In the genomic region with DNA sequence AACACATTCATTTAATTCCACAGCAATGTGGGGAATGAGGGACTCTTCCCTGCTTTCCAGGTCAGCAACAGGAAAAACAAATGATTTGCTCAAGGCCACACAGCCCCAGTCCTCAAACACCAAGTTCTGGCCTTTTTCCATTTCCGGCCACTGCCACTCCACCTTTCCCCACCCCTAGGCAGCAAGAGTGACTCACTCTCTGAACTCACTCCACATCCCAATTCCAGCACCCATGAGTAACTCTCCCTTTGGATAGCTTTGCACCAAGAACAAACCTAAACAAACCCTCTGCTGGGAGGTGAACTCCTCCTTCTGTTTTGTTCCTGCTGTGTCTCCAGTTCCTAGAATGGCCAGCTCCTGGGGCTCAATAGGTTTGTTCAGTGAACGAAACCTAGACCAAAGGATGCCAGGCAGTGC, we compare ENCODE assay signal across 10 cellular contexts. TPM values are rescaled to one million over a fixed set of nuclear protein-coding genes. Genes with fewer than 3 reads are reported as not detected.
DNase-seq lines count a peak whose midpoint lies in the region; FAIRE-seq and TF ChIP-seq lines count a peak whose summit lies in the region.
"Had no signal": no experiment of that assay in that cellular context is flagged by ENCODE, and none has a peak within 500 bp of the region (broad histone marks: within the 10 kb centered on the region; RNA-seq: fewer than 3 reads in every experiment).

No MANE protein-coding gene starts in this region.

- no peaks in the 10 kb centered on the region for H3K79me2 ChIP-seq in endothelial cell of umbilical vein (ENCODE audit: control insufficient read depth, insufficient read depth, low read length)

- no TSS peak for BruUV-seq in endothelial cell of umbilical vein (replicated peaks; lab: Mats Ljungman, UMichigan)

- peak overlapping the region; percentile 54 for H3K27ac ChIP-seq in endothelial cell of umbilical vein (ENCODE audit: insufficient read depth, low read depth, low read length)
- no peak overlapping the region for H3K27ac ChIP-seq in effector memory CD4-positive, alpha-beta T cell (ENCODE audit: insufficient read depth, low read length, poor library complexity, severe bottlenecking)

- dilution Hi-C loops in endothelial cell of umbilical vein (cut with MboI; ENCODE audit: extremely low pct_ligation_motif_present, low sequenced_read_pairs): no loop called here

- H3K4me3 ChIP-seq in AG09309 (ENCODE audit: control insufficient read depth, low read depth, low read length) (no peak overlapping the region), MG63 (no peak overlapping the region), endothelial cell of umbilical vein (replicated peaks in 1 of 3; ENCODE audit: insufficient read depth in 1 of 3, low read depth in 1 of 3, low read length in 3 of 3) (no peak overlapping the region)
- no peak overlapping the region for H3K4me3 ChIP-seq in effector memory CD4-positive, alpha-beta T cell (ENCODE audit: insufficient read depth, low read depth, low read length, poor library complexity, severe bottlenecking)

- H3K9me3 ChIP-seq in MG63: no peaks in the 10 kb centered on the region
- H3K9me3 ChIP-seq in endothelial cell of umbilical vein (replicated peaks; ENCODE audit: control insufficient read depth, insufficient read depth, low read length): no peaks in the 10 kb centered on the region
- no peaks in the 10 kb centered on the region for H3K9me3 ChIP-seq in effector memory CD4-positive, alpha-beta T cell (ENCODE audit: control insufficient read depth, low read length)

- no peaks in the 10 kb centered on the region for H4K20me1 ChIP-seq in endothelial cell of umbilical vein (replicated peaks; ENCODE audit: control insufficient read depth, extremely low read depth, insufficient read depth, low read length)

- CTCF ChIA-PET in endothelial cell of umbilical vein (lab: Charles Lee): interaction anchor here (0.6 to 8.2 kb wide), 18 partner anchors 14 to 535 kb away, joined by 3 to 146 read pairs (median 6); partner anchors contain the start of gene CD9

- H3K4me2 ChIP-seq in endothelial cell of umbilical vein (ENCODE audit: insufficient read depth, low read length): peak overlapping the region; percentile 19

- no peaks in the 10 kb centered on the region for H3K9me1 ChIP-seq in endothelial cell of umbilical vein (replicated peaks; ENCODE audit: control insufficient read depth, extremely low read depth, insufficient read depth, low read length)

- peak; percentile 52 for DNase-seq in AG09309 (ENCODE audit: low read depth)
- DNase-seq in MG63: peak; percentile 92
- DNase-seq in endothelial cell of umbilical vein (ENCODE audit: low read depth, low spot score): peak; percentile 81
- DNase-seq in myocyte (ENCODE audit: low read depth): peak; percentile 79
- no peak for DNase-seq in NCI-H146 (lab: John Stamatoyannopoulos, UW)
- no peak for DNase-seq in NCI-H510A treated with DMSO at 0.1 percent for 48 hours (lab: John Stamatoyannopoulos, UW)
- DNase-seq in effector memory CD4-positive, alpha-beta T cell: no peak
- DNase-seq in T-helper 2 cell: no peak
- DNase-seq: stimulated activated naive CD4-positive, alpha-beta T cell treated with Interleukin-2 at 50 U/mL for 16 hours had no signal

- peak; percentile 90 for FAIRE-seq in endothelial cell of umbilical vein (lab: Jason Lieb, UNC)
- FAIRE-seq: G401.6 had no signal

- H3K36me3 ChIP-seq in MG63 (no peaks in the 10 kb centered on the region), endothelial cell of umbilical vein (ENCODE audit: control insufficient read depth in 2 of 2, extremely low read depth in 1 of 2, insufficient read depth in 2 of 2, low read length in 2 of 2) (no peaks in the 10 kb centered on the region)
- no peaks in the 10 kb centered on the region for H3K36me3 ChIP-seq in effector memory CD4-positive, alpha-beta T cell (ENCODE audit: control insufficient read depth, insufficient read depth, low read length)

- H3K9ac ChIP-seq in endothelial cell of umbilical vein (replicated peaks; ENCODE audit: extremely low read depth, insufficient read depth, low read length): peak overlapping the region; percentile 19

- peak; percentile 42 for TF ChIP-seq POLR2A in endothelial cell of umbilical vein (IDR thresholded peaks at IDR 0.05; ENCODE audit: low read depth, low read length)

- intact Hi-C loops in endothelial cell of umbilical vein (cut with micrococcal nuclease): no loop called here

- POLR2A ChIA-PET in endothelial cell of umbilical vein (lab: Charles Lee): interaction anchor here (1.3 kb wide), 1 partner anchor 79 kb away, joined by 5 read pairs; no protein-coding TSS in a partner anchor

- no peak for TF ChIP-seq CTCF in AG09309 (IDR thresholded peaks at IDR 0.05; ENCODE audit: control insufficient read depth, insufficient read depth, low read depth, low read length, missing control alignments)
- TF ChIP-seq CTCF in endothelial cell of umbilical vein (IDR thresholded peaks at IDR 0.05; ENCODE audit: extremely low read depth in 1 of 2, insufficient read depth in 1 of 2, low read depth in 1 of 2, low read length in 2 of 2): no peak

- H2AFZ ChIP-seq in endothelial cell of umbilical vein (ENCODE audit: low read depth, low read length): peak overlapping the region; percentile 1

- H3K27me3 ChIP-seq in MG63 (no peaks in the 10 kb centered on the region), endothelial cell of umbilical vein (ENCODE audit: control insufficient read depth in 2 of 2, insufficient read depth in 2 of 2, low read length in 2 of 2) (no peaks in the 10 kb centered on the region)
- peaks cover 10% of the 10 kb centered on the region for H3K27me3 ChIP-seq in effector memory CD4-positive, alpha-beta T cell (replicated peaks; ENCODE audit: control insufficient read depth, insufficient read depth, low read length, poor library complexity, severe bottlenecking)

- H3K4me1 ChIP-seq in endothelial cell of umbilical vein (ENCODE audit: control insufficient read depth, extremely low read depth, insufficient read depth, low read length): peaks cover 34% of the 10 kb centered on the region
- peaks cover 3% of the 10 kb centered on the region for H3K4me1 ChIP-seq in effector memory CD4-positive, alpha-beta T cell (ENCODE audit: control insufficient read depth, insufficient read depth, low read length, poor library complexity, severe bottlenecking)

TF ChIP-seq in endothelial cell of umbilical vein, 7 proteins besides CTCF, POLR2A, EP300 and RAD21:
- TF ChIP-seq POLR2AphosphoS5 (IDR thresholded peaks at IDR 0.05; ENCODE audit: insufficient read depth, low read depth, low read length) (peak; percentile 74), JUN (IDR thresholded peaks at IDR 0.05; ENCODE audit: borderline replicate concordance, insufficient read depth, insufficient read length, low read depth) (peak; percentile 78), FOS (IDR thresholded peaks at IDR 0.05; ENCODE audit: borderline replicate concordance, insufficient read depth, low read length) (peak; percentile 97), MAX (IDR thresholded peaks at IDR 0.05; ENCODE audit: insufficient read depth, insufficient read length) (no peak)

RNA-seq across cellular contexts. Expression of gene PLEKHG6, which starts 30.4 kb away (rescaled TPM):
- not detected in 2 replicates for total RNA-seq in MG63 (2014; rRNA removed; shearing (Covaris generic); ENCODE audit: low replicate concordance)
- total RNA-seq in endothelial cell of umbilical vein (0.48 TPM in 1 of 2 replicates, not detected in the other), myocyte (not detected in 2 replicates)
- 0.11 and 0.12 TPM in 2 replicates for polyA plus RNA-seq in endothelial cell of umbilical vein
- 0.09 and 0.79 TPM in 2 replicates for polyA plus RNA-seq in endothelial cell of umbilical vein (2011; cell fraction: cytosol; rRNA removed)
- polyA plus RNA-seq in endothelial cell of umbilical vein (2011; cell fraction: nucleus; rRNA removed): 0.04 TPM in 1 of 2 replicates, not detected in the other
- 0.14 and 0.50 TPM in 2 replicates for polyA plus RNA-seq in endothelial cell of umbilical vein (2012)
- not detected in 2 replicates for polyA minus RNA-seq in endothelial cell of umbilical vein
- not detected for polyA minus RNA-seq in endothelial cell of umbilical vein (2011; cell fraction: cytosol; rRNA and poly(A)+ RNA removed)
- not detected in 2 replicates for polyA minus RNA-seq in endothelial cell of umbilical vein (2011; cell fraction: nucleus; rRNA and poly(A)+ RNA removed)
- 0.59 TPM for polyA plus RNA-seq in myocyte (2012)

Comparison
In these comparisons a context has a peak if more than half of its experiments do, and no peak if none do; other contexts are left out.
1. DNase-seq: peak in AG09309 (single experiment), MG63 (single experiment), endothelial cell of umbilical vein (single experiment) and myocyte (single experiment); none in NCI-H146 (single experiment), NCI-H510A treated with DMSO at 0.1 percent for 48 hours (single experiment), effector memory CD4-positive, alpha-beta T cell (0 of 3) and T-helper 2 cell (0 of 5).